ENCODE assay signal across 25 cellular contexts in the genomic region with DNA sequence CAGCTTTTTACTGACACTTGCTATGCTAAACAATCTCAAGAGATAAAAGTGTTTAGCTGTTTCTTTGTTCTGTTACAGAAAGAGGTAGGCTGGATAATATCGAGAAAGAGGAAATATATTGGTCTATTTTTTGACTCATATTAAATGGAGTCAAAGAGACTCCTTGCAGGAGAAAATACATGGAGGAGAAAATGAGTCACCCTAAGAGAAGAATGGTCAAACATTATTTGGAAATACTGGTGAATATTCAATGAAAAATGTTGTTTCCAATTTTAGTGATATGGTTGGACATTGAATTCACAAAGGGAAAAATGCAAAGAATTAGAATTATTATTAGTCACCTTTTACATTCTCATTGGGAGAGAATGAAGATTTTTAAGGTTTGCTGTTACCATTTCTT. TPM values are rescaled to one million over a fixed set of nuclear protein-coding genes. Genes with fewer than 3 reads are reported as not detected.
DNase-seq lines count a peak whose midpoint lies in the region; ATAC-seq, FAIRE-seq and TF ChIP-seq lines count a peak whose summit lies in the region.
"Had no signal": no experiment of that assay in that cellular context is flagged by ENCODE, and none has a peak within 500 bp of the region (broad histone marks: within the 10 kb centered on the region; RNA-seq: fewer than 3 reads in every experiment).

No MANE protein-coding gene starts in this region.

- H3K4me1 Mint-ChIP-seq in nephron = peaks cover 23% of the 10 kb centered on the region

- H3K27me3 Mint-ChIP-seq in nephron (ENCODE audit: low read depth) = peaks cover 13% of the 10 kb centered on the region

- WGBS in GM23248 (ENCODE audit: low coverage in 1 of 2, low lambda C conversion rate in 2 of 2, missing lambda C conversion rate in 2 of 2), 2 experiments = 0 to 2% methylated on average over 1 of the region's 1 CpG

- peaks cover 25% of the 10 kb centered on the region for H3K36me3 Mint-ChIP-seq in nephron (ENCODE audit: low read depth)
- H3K36me3 Mint-ChIP-seq: CD8-positive, alpha-beta memory T cell; memory B cell; naive thymus-derived CD8-positive, alpha-beta T cell had no signal

- no peaks in the 10 kb centered on the region for H3K9me2 ChIP-seq in GM23248 (ENCODE audit: insufficient read depth)

- H3K27ac Mint-ChIP-seq in nephron = no peak overlapping the region
- H3K27ac Mint-ChIP-seq: activated T-cell treated with anti-CD3 and anti-CD28 coated beads, Interleukin-2, amount 50 U/mL, for 24 hours; CD8-positive, alpha-beta memory T cell; memory B cell; naive thymus-derived CD8-positive, alpha-beta T cell had no signal

- ATAC-seq in GM18519 (IDR thresholded peaks at IDR 0.05; ENCODE audit: low FRiP score, unreplicated experiment) (no peak), HG03108 (IDR thresholded peaks at IDR 0.05; ENCODE audit: unreplicated experiment) (no peak)
- ATAC-seq: naive thymus-derived CD8-positive, alpha-beta T cell had no signal

- peak overlapping the region; percentile 61 for H3K27ac ChIP-seq in GM23248
- H3K27ac ChIP-seq: VCaP had no signal

- H3K79me2 ChIP-seq in GM23248 (ENCODE audit: insufficient read depth) = no peaks in the 10 kb centered on the region

- H3K9ac ChIP-seq in GM23248 (no peak overlapping the region), endocrine pancreas (ENCODE audit: control insufficient read depth, insufficient read depth, low read length) (no peak overlapping the region)

- H3K36me3 ChIP-seq in GM23248 (ENCODE audit: low read depth) (no peaks in the 10 kb centered on the region), endocrine pancreas (ENCODE audit: control insufficient read depth, insufficient read depth, low read length) (no peaks in the 10 kb centered on the region)
- H3K36me3 ChIP-seq: HAP-1, spleen had no signal

- H4K20me1 ChIP-seq in GM23248 (ENCODE audit: insufficient read depth) = no peaks in the 10 kb centered on the region

- H3K4me1 ChIP-seq in GM23248 (ENCODE audit: insufficient read depth) (peaks cover 51% of the 10 kb centered on the region), endocrine pancreas (ENCODE audit: control insufficient read depth, insufficient read depth, low read length) (peaks cover 11% of the 10 kb centered on the region)
- H3K4me1 ChIP-seq: HAP-1 had no signal

- in situ Hi-C loops in GM23248 (cut with MboI) (no loop called here), ACHN (cut with HindIII; ENCODE audit: low pct_ligation_motif_present, low pct_unique_long_range_greater_than_20kb, low sequenced_read_pairs) (no loop called here)

- H3K4me3 ChIP-seq in GM23248 (peak overlapping the region; percentile 95), endocrine pancreas (ENCODE audit: control insufficient read depth, insufficient read depth, low read length) (peak overlapping the region; percentile 40)
- H3K4me3 ChIP-seq: HAP-1 had no signal

- DNase-seq in GM23248 = peak; percentile 84
- DNase-seq in ACHN = no peak
- no peak for DNase-seq in GDM1 (lab: John Stamatoyannopoulos, UW)
- DNase-seq: activated CD4-positive, alpha-beta T cell treated with anti-CD3 and anti-CD28 coated beads, Interleukin-2, amount 50 U/mL, for 48 hours; activated naive CD4-positive, alpha-beta T cell treated with anti-CD3 and anti-CD28 coated beads, Interleukin-2, amount 50 U/mL, for 16 hours; activated T-cell treated with anti-CD3 and anti-CD28 coated beads, Interleukin-2, amount 50 U/mL, for 24 hours; CD8-positive, alpha-beta memory T cell; naive thymus-derived CD8-positive, alpha-beta T cell; NCI-H1105; NCI-H526; SIG-M5; spleen had no signal

- H3K4me2 ChIP-seq in GM23248 (ENCODE audit: unreplicated experiment) = peak overlapping the region; percentile 88

- H3K27me3 ChIP-seq in GM23248 (replicated peaks; ENCODE audit: insufficient read depth) = no peaks in the 10 kb centered on the region
- H3K27me3 ChIP-seq in endocrine pancreas (ENCODE audit: control insufficient read depth, insufficient read depth, low read length) = no peaks in the 10 kb centered on the region

- H3K9me3 Mint-ChIP-seq in nephron = no peaks in the 10 kb centered on the region
- H3K9me3 Mint-ChIP-seq: activated T-cell treated with anti-CD3 and anti-CD28 coated beads, Interleukin-2, amount 50 U/mL, for 24 hours; CD8-positive, alpha-beta memory T cell; memory B cell had no signal

- H3F3A ChIP-seq in GM23248 (ENCODE audit: insufficient read depth) = peaks cover 54% of the 10 kb centered on the region

- H3K9me3 ChIP-seq in GM23248 (ENCODE audit: low read depth) = no peaks in the 10 kb centered on the region
- no peaks in the 10 kb centered on the region for H3K9me3 ChIP-seq in endocrine pancreas (ENCODE audit: control insufficient read depth, low read length)
- H3K9me3 ChIP-seq: HAP-1, spleen had no signal

- peak overlapping the region; percentile 40; the same call in 1 of the 2 replicates for H2AFZ ChIP-seq in GM23248

- TF ChIP-seq CTCF in nephron (IDR thresholded peaks at IDR 0.05; ENCODE audit: unreplicated experiment in 3 of 3) = no peak

- H3K4me3 Mint-ChIP-seq in nephron = peak overlapping the region; percentile 8 to 72 (median 61)
- H3K4me3 Mint-ChIP-seq: activated T-cell treated with anti-CD3 and anti-CD28 coated beads, Interleukin-2, amount 50 U/mL, for 24 hours; CD8-positive, alpha-beta memory T cell; memory B cell; naive thymus-derived CD8-positive, alpha-beta T cell had no signal

- FAIRE-seq in A204.1 (lab: Jason Lieb, UNC) = peak; percentile 21
- FAIRE-seq: GM19239 had no signal

RNA-seq across cellular contexts. Expression of gene KCNJ8, which starts 3.2 kb away (rescaled TPM):
- total RNA-seq in GM23248 (2014; rRNA removed; shearing (Covaris generic)) = 17.8 and 19.6 TPM in 2 replicates
- polyA plus RNA-seq in GM23248 (2016; fragmentation: Nextera tagmentation; extraction: Ambion mirVana) = 12.7 and 14.7 TPM in 2 replicates
- total RNA-seq: A673; CD8-positive, alpha-beta memory T cell; Daoy; HT-29; naive thymus-derived CD8-positive, alpha-beta T cell; T-helper 1 cell treated with Interleukin-12 subunit alpha and Interleukin-12 subunit beta and Interleukin-4 antibody, amounts not matched to agents 30 ng/mL and 1 ng/mL, for 36 hours had no signal
- polyA plus RNA-seq: CD8-positive, alpha-beta memory T cell; naive thymus-derived CD8-positive, alpha-beta T cell had no signal
